1 cellular context compared by ENCODE assay signal in the genomic region with DNA sequence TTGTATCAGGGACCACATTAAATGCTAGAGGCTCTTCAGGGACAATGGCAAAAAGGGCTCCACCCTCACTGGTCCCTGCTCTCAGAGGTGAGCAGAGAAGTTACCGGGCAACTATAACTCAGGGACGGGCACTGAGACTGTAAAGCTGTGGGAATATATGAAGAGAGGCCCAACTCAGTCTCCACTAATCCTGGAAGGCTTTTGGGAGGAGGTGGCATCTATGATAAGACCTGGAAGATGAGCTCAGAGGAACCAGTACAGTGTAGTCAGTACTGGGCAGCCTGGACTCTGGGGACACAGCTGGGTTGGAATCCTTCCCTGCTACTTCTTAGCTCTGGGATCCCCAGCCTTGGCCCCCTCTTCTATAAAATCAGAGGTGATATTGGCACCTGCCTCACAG.
TF ChIP-seq lines count a peak whose summit lies in the region.

No MANE protein-coding gene starts in this region.

TF ChIP-seq in WTC11, 78 proteins besides CTCF, POLR2A, EP300 and RAD21 (continued from another document):
- no peak for TF ChIP-seq ARID4B (CRISPR knock-in tag; IDR thresholded peaks at IDR 0.05; ENCODE audit: borderline replicate concordance)
- no peak for TF ChIP-seq E2F1 (CRISPR knock-in tag; IDR thresholded peaks at IDR 0.05)
- TF ChIP-seq FOXJ3 (CRISPR knock-in tag; IDR thresholded peaks at IDR 0.05; ENCODE audit: borderline replicate concordance), result no peak
- no peak for TF ChIP-seq JUN (CRISPR knock-in tag; IDR thresholded peaks at IDR 0.05)
- no peak for TF ChIP-seq ZNF219 (CRISPR knock-in tag; IDR thresholded peaks at IDR 0.05; ENCODE audit: borderline replicate concordance)
- TF ChIP-seq KAT7 (CRISPR knock-in tag; IDR thresholded peaks at IDR 0.05; ENCODE audit: borderline replicate concordance), result no peak
- no peak for TF ChIP-seq ZNF532 (CRISPR knock-in tag; IDR thresholded peaks at IDR 0.05; ENCODE audit: borderline replicate concordance)
- TF ChIP-seq, protein P1, sequence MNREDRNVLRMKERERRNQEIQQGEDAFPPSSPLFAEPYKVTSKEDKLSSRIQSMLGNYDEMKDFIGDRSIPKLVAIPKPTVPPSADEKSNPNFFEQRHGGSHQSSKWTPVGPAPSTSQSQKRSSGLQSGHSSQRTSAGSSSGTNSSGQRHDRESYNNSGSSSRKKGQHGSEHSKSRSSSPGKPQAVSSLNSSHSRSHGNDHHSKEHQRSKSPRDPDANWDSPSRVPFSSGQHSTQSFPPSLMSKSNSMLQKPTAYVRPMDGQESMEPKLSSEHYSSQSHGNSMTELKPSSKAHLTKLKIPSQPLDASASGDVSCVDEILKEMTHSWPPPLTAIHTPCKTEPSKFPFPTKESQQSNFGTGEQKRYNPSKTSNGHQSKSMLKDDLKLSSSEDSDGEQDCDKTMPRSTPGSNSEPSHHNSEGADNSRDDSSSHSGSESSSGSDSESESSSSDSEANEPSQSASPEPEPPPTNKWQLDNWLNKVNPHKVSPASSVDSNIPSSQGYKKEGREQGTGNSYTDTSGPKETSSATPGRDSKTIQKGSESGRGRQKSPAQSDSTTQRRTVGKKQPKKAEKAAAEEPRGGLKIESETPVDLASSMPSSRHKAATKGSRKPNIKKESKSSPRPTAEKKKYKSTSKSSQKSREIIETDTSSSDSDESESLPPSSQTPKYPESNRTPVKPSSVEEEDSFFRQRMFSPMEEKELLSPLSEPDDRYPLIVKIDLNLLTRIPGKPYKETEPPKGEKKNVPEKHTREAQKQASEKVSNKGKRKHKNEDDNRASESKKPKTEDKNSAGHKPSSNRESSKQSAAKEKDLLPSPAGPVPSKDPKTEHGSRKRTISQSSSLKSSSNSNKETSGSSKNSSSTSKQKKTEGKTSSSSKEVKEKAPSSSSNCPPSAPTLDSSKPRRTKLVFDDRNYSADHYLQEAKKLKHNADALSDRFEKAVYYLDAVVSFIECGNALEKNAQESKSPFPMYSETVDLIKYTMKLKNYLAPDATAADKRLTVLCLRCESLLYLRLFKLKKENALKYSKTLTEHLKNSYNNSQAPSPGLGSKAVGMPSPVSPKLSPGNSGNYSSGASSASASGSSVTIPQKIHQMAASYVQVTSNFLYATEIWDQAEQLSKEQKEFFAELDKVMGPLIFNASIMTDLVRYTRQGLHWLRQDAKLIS (CRISPR knock-in tag; IDR thresholded peaks at IDR 0.05; ENCODE audit: borderline replicate concordance), result no peak
- no peak for TF ChIP-seq JAZF1 (CRISPR knock-in tag; IDR thresholded peaks at IDR 0.05)
- TF ChIP-seq, protein P2, sequence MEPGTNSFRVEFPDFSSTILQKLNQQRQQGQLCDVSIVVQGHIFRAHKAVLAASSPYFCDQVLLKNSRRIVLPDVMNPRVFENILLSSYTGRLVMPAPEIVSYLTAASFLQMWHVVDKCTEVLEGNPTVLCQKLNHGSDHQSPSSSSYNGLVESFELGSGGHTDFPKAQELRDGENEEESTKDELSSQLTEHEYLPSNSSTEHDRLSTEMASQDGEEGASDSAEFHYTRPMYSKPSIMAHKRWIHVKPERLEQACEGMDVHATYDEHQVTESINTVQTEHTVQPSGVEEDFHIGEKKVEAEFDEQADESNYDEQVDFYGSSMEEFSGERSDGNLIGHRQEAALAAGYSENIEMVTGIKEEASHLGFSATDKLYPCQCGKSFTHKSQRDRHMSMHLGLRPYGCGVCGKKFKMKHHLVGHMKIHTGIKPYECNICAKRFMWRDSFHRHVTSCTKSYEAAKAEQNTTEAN (CRISPR knock-in tag; IDR thresholded peaks at IDR 0.05), result no peak
- no peak for TF ChIP-seq ELF4 (CRISPR knock-in tag; IDR thresholded peaks at IDR 0.05; ENCODE audit: low read depth)
TF ChIP-seq in WTC11: peak in this region for 0.
